In genomic region chr5:35830587-35830986, GRCh38 we compare ENCODE assay signal across 22 cellular contexts. TPM values are rescaled to one million over a fixed set of nuclear protein-coding genes. Genes with fewer than 3 reads are reported as not detected.
A peak's percentile ranks its signal among the peaks of the same experiment; 100 is the strongest.
DNase-seq lines count a peak whose midpoint lies in the region; ATAC-seq and TF ChIP-seq lines count a peak whose summit lies in the region.
"Had no signal": no experiment of that assay in that cellular context is flagged by ENCODE, and none has a peak within 500 bp of the region (broad histone marks: within the 10 kb centered on the region; RNA-seq: fewer than 3 reads in every experiment).

No MANE protein-coding gene starts in this region.

- CTCF ChIA-PET in OCI-LY7 (lab: Charles Lee; ENCODE audit: unreplicated experiment) = no interaction called here

- ATAC-seq in activated T-cell treated with anti-CD3 and anti-CD28 coated beads, Interleukin-2, amount 50 U/mL, for 4 hours = peak in 1 of 2 donors; percentile 3
- peak; percentile 0 for ATAC-seq in activated T-helper 17 cell treated with anti-CD3 and anti-CD28 coated beads, Interleukin-2, amount 50 U/mL, for 72 hours (replicated peaks)
- ATAC-seq in naive thymus-derived CD8-positive, alpha-beta T cell = peak; percentile 88 to 95
- ATAC-seq: esophagus mucosa, pancreas, Right ventricle myocardium inferior, sciatic nerve had no signal

- no peak overlapping the region for H3K27ac ChIP-seq in OCI-LY7 (ENCODE audit: low read depth, low read length, poor library complexity, severe bottlenecking)
- H3K27ac ChIP-seq: cardiac muscle cell, pancreas, uterus had no signal

- no peak for DNase-seq in activated T-cell treated with anti-CD3 and anti-CD28 coated beads, Interleukin-2, amount 50 U/mL, for 4 hours
- no peak for DNase-seq in activated T-cell treated with anti-CD3 and anti-CD28 coated beads, Interleukin-2, amount 50 U/mL, for 1 hour
- no peak for DNase-seq in OCI-LY7 (ENCODE audit: low spot score)
- DNase-seq in naive thymus-derived CD8-positive, alpha-beta T cell = peak in 8 of 10 donors; percentile 52 to 91 (median 70)
- no peak for DNase-seq in NCI-H526 (lab: John Stamatoyannopoulos, UW)
- DNase-seq in NCI-H2107 treated with DMSO at 0.1 percent for 48 hours (lab: John Stamatoyannopoulos, UW; ENCODE audit: unreplicated experiment) = no peak
- no peak for DNase-seq in islet precursor cell
- DNase-seq: activated CD4-positive, CD25-positive, alpha-beta regulatory T cell; amniotic stem cell; Karpas-422; natural killer cell; NCI-H1092 treated with DMSO at 0.1 percent for 48 hours; NCI-H2081 treated with DMSO at 0.1 percent for 48 hours; NCI-H510A; pancreas; uterus had no signal

- no peak overlapping the region for H3K4me3 ChIP-seq in OCI-LY7 (ENCODE audit: low read depth, low read length, poor library complexity, severe bottlenecking)
- H3K4me3 ChIP-seq: cardiac muscle cell, pancreas, uterus had no signal

- H3K4me1 ChIP-seq in OCI-LY7 (ENCODE audit: insufficient read depth, low read length, poor library complexity, severe bottlenecking) = no peaks in the 10 kb centered on the region
- H3K4me1 ChIP-seq: pancreas, uterus had no signal

- peaks cover 3% of the 10 kb centered on the region for H3K36me3 Mint-ChIP-seq in activated T-cell treated with anti-CD3 and anti-CD28 coated beads, Interleukin-2, amount 50 U/mL, for 4 hours (ENCODE audit: insufficient read depth)
- H3K36me3 Mint-ChIP-seq in activated T-helper 17 cell treated with anti-CD3 and anti-CD28 coated beads, Interleukin-2, amount 50 U/mL, for 72 hours (ENCODE audit: low read depth) = peaks cover 8% of the 10 kb centered on the region
- H3K36me3 Mint-ChIP-seq in naive thymus-derived CD8-positive, alpha-beta T cell = peaks cover 0 to 8% (median 0%) of the 10 kb centered on the region in 3 donors
- H3K36me3 Mint-ChIP-seq: memory B cell, natural killer cell had no signal

- no peaks in the 10 kb centered on the region for H3K79me2 ChIP-seq in OCI-LY7 (ENCODE audit: insufficient read depth, low read depth, low read length)

- no peaks in the 10 kb centered on the region; the same call in 1 of the 2 replicates for H3K9me2 ChIP-seq in OCI-LY7 (ENCODE audit: insufficient read depth, low read length)

- TF ChIP-seq CTCF in OCI-LY7 (conservative IDR thresholded peaks at IDR 0.05; ENCODE audit: low read length) = no peak

- no peaks in the 10 kb centered on the region for H3K9me3 ChIP-seq in OCI-LY7 (ENCODE audit: low read length)
- H3K9me3 ChIP-seq: pancreas, uterus had no signal

- H3K4me1 Mint-ChIP-seq in activated T-cell treated with anti-CD3 and anti-CD28 coated beads, Interleukin-2, amount 50 U/mL, for 4 hours (ENCODE audit: low read depth) = peaks cover 88% of the 10 kb centered on the region
- H3K4me1 Mint-ChIP-seq in activated T-helper 17 cell treated with anti-CD3 and anti-CD28 coated beads, Interleukin-2, amount 50 U/mL, for 72 hours = peaks cover 77% of the 10 kb centered on the region
- H3K4me1 Mint-ChIP-seq in naive thymus-derived CD8-positive, alpha-beta T cell = peaks cover 41 to 94% (median 89%) of the 10 kb centered on the region in 4 donors
- H3K4me1 Mint-ChIP-seq: memory B cell had no signal

- H3K27ac Mint-ChIP-seq in activated T-helper 17 cell treated with anti-CD3 and anti-CD28 coated beads, Interleukin-2, amount 50 U/mL, for 72 hours = peak overlapping the region; percentile 94
- peak overlapping the region in 9 of 10 donors; percentile 23 to 95 (median 92) for H3K27ac Mint-ChIP-seq in naive thymus-derived CD8-positive, alpha-beta T cell
- H3K27ac Mint-ChIP-seq: memory B cell, natural killer cell had no signal

- no peaks in the 10 kb centered on the region for H3K27me3 Mint-ChIP-seq in activated T-cell treated with anti-CD3 and anti-CD28 coated beads, Interleukin-2, amount 50 U/mL, for 4 hours (ENCODE audit: low read depth)
- no peaks in the 10 kb centered on the region for H3K27me3 Mint-ChIP-seq in activated T-helper 17 cell treated with anti-CD3 and anti-CD28 coated beads, Interleukin-2, amount 50 U/mL, for 72 hours
- no peaks in the 10 kb centered on the region for H3K27me3 Mint-ChIP-seq in naive thymus-derived CD8-positive, alpha-beta T cell
- H3K27me3 Mint-ChIP-seq: memory B cell had no signal

- H2AFZ ChIP-seq in OCI-LY7 (ENCODE audit: low read length) = peak overlapping the region; percentile 26; the same call in 1 of the 2 replicates

- H3K9me3 Mint-ChIP-seq in activated T-cell treated with anti-CD3 and anti-CD28 coated beads, Interleukin-2, amount 50 U/mL, for 4 hours = no peaks in the 10 kb centered on the region
- no peaks in the 10 kb centered on the region for H3K9me3 Mint-ChIP-seq in activated T-helper 17 cell treated with anti-CD3 and anti-CD28 coated beads, Interleukin-2, amount 50 U/mL, for 72 hours
- H3K9me3 Mint-ChIP-seq in naive thymus-derived CD8-positive, alpha-beta T cell = peaks cover 0 to 2% (median 0%) of the 10 kb centered on the region in 9 donors
- H3K9me3 Mint-ChIP-seq: memory B cell, natural killer cell had no signal

- no TSS peak for BruUV-seq in OCI-LY7 (replicated peaks; lab: Mats Ljungman, UMichigan)

- H3K36me3 ChIP-seq in OCI-LY7 (ENCODE audit: insufficient read depth, low read length) = no peaks in the 10 kb centered on the region
- H3K36me3 ChIP-seq: cardiac muscle cell, pancreas, uterus had no signal

- POLR2A ChIA-PET in OCI-LY7 (lab: Charles Lee) = interaction anchor here (0.7 to 1.5 kb wide), 2 partner anchors 26 to 28 kb away, joined by 3 to 5 read pairs; partner anchors contain the start of gene IL7R
- POLR2A ChIA-PET in naive thymus-derived CD8-positive, alpha-beta T cell (lab: Charles Lee) = interaction anchor here (0.7 to 20.4 kb wide), 15 partner anchors 9 to 151 kb away, joined by 3 to 989 read pairs (median 5); partner anchors contain the start of gene IL7R

- peak overlapping the region; percentile 6 for H3K4me3 Mint-ChIP-seq in activated T-cell treated with anti-CD3 and anti-CD28 coated beads, Interleukin-2, amount 50 U/mL, for 4 hours
- peak overlapping the region; percentile 82 for H3K4me3 Mint-ChIP-seq in activated T-helper 17 cell treated with anti-CD3 and anti-CD28 coated beads, Interleukin-2, amount 50 U/mL, for 72 hours
- peak overlapping the region; percentile 37 to 83 (median 63) for H3K4me3 Mint-ChIP-seq in naive thymus-derived CD8-positive, alpha-beta T cell
- H3K4me3 Mint-ChIP-seq: memory B cell, natural killer cell had no signal

- H3K4me2 ChIP-seq in OCI-LY7 (ENCODE audit: low read length) = no peak overlapping the region

- intact Hi-C loops in OCI-LY7 (cut with micrococcal nuclease; ENCODE audit: unreplicated experiment) = no loop called here

- no peaks in the 10 kb centered on the region for H4K20me1 ChIP-seq in OCI-LY7 (ENCODE audit: insufficient read depth, low read length)

RNA-seq across cellular contexts. Expression of gene IL7R, which starts 26.1 kb away (rescaled TPM):
- 10 to 100 TPM; 53.5 to 65.8 (median 54.7) TPM for total RNA-seq in activated T-cell treated with anti-CD3 and anti-CD28 coated beads, Interleukin-2, amount 50 U/mL, for 4 hours
- 59.9 and 62.2 TPM in 2 replicates for total RNA-seq in OCI-LY7 (2014; rRNA removed; shearing (Covaris generic))
- total RNA-seq in OCI-LY7 (2022) = 4.6 and 4.7 TPM in 2 replicates
- total RNA-seq in activated T-helper 17 cell treated with anti-CD3 and anti-CD28 coated beads, Interleukin-2, amount 50 U/mL, for 72 hours = 100 to 1,000 TPM; 162 to 203 TPM
- total RNA-seq in naive thymus-derived CD8-positive, alpha-beta T cell = 1,000 to 10,000 TPM; 1,319 to 1,437 TPM
- polyA plus RNA-seq in naive thymus-derived CD8-positive, alpha-beta T cell = 100 to 1,000 TPM; 569 to 668 (median 661) TPM
- total RNA-seq: cardiac muscle cell had no signal
- polyA plus RNA-seq: cardiac muscle cell had no signal

Comparison
In these comparisons a context has a peak if more than half of its experiments do, and no peak if none do; other contexts are left out.
1. DNase-seq: peak in naive thymus-derived CD8-positive, alpha-beta T cell (8 of 10); none in activated T-cell treated with anti-CD3 and anti-CD28 coated beads, Interleukin-2, amount 50 U/mL, for 4 hours (single experiment), activated T-cell treated with anti-CD3 and anti-CD28 coated beads, Interleukin-2, amount 50 U/mL, for 1 hour (single experiment), OCI-LY7 (single experiment), NCI-H526 (0 of 2), NCI-H2107 treated with DMSO at 0.1 percent for 48 hours (single experiment) and islet precursor cell (single experiment).
2. H3K4me3 Mint-ChIP-seq: peak in every context shown above with its lines; median percentile 82 in activated T-helper 17 cell treated with anti-CD3 and anti-CD28 coated beads, Interleukin-2, amount 50 U/mL, for 72 hours; 63 in naive thymus-derived CD8-positive, alpha-beta T cell; 6 in activated T-cell treated with anti-CD3 and anti-CD28 coated beads, Interleukin-2, amount 50 U/mL, for 4 hours.
3. RNA of gene IL7R, which starts 26.1 kb away (total RNA-seq): 1,319 to 1,437 TPM in naive thymus-derived CD8-positive, alpha-beta T cell; 162 to 203 TPM in activated T-helper 17 cell treated with anti-CD3 and anti-CD28 coated beads, Interleukin-2, amount 50 U/mL, for 72 hours, 4.6 to 62.2 TPM in OCI-LY7 and 53.5 to 65.8 TPM in activated T-cell treated with anti-CD3 and anti-CD28 coated beads, Interleukin-2, amount 50 U/mL, for 4 hours; every median in the first group is over 4 times any median in the second.